ENCODE assay signal across 8 cellular contexts in genomic region chr18:44682181-44682870, GRCh38. TPM values are rescaled to one million over a fixed set of nuclear protein-coding genes. Genes with fewer than 3 reads are reported as not detected.
A peak's percentile ranks its signal among the peaks of the same experiment; 100 is the strongest.
DNase-seq lines count a peak whose midpoint lies in the region; ATAC-seq and TF ChIP-seq lines count a peak whose summit lies in the region.

No MANE protein-coding gene starts in this region.

- no peak overlapping the region for H3K4me3 Mint-ChIP-seq in activated T-helper 17 cell treated with anti-CD3 and anti-CD28 coated beads, Interleukin-2, amount 50 U/mL, for 72 hours
- H3K4me3 Mint-ChIP-seq in activated naive CD4-positive, alpha-beta T cell treated with anti-CD3 and anti-CD28 coated beads for 36 hours: no peak overlapping the region

- H3K36me3 ChIP-seq in gastroesophageal sphincter: no peaks in the 10 kb centered on the region

- intact Hi-C loops in activated naive CD4-positive, alpha-beta T cell treated with anti-CD3 and anti-CD28 coated beads for 36 hours (cut with micrococcal nuclease): loop anchor here (5.0 kb wide), 1 partner anchor 705 kb away; no protein-coding TSS in a partner anchor

- peak in 1 of 2 donors; percentile 22 for TF ChIP-seq POLR2A in gastroesophageal sphincter (IDR thresholded peaks at IDR 0.05)

- peaks cover 0 to 70% (median 16%) of the 10 kb centered on the region in 3 donors for H3K4me1 ChIP-seq in gastroesophageal sphincter

- no peak overlapping the region for H3K27ac Mint-ChIP-seq in activated T-helper 17 cell treated with anti-CD3 and anti-CD28 coated beads, Interleukin-2, amount 50 U/mL, for 72 hours
- H3K27ac Mint-ChIP-seq in activated naive CD4-positive, alpha-beta T cell treated with anti-CD3 and anti-CD28 coated beads for 36 hours: no peak overlapping the region

- no peaks in the 10 kb centered on the region for H3K27me3 ChIP-seq in gastroesophageal sphincter

- 15 to 21% methylated on average over 8 to 9 of the region's 12 CpGs for WGBS in gastroesophageal sphincter (ENCODE audit: low coverage in 1 of 2), 2 donors

- DNase-seq in NCI-H526 (lab: John Stamatoyannopoulos, UW): peak; percentile 7 to 25
- no peak for DNase-seq in skeletal muscle cell (ENCODE audit: low read depth)
- DNase-seq in AML-193 (lab: John Stamatoyannopoulos, UW): no peak
- no peak for DNase-seq in activated CD8-positive, alpha-beta memory T cell treated with anti-CD3 and anti-CD28 coated beads, Interleukin-2, amount 50 U/mL, for 4 hours
- no peak for DNase-seq in activated naive CD4-positive, alpha-beta T cell treated with anti-CD3 and anti-CD28 coated beads for 36 hours

- H3K4me1 Mint-ChIP-seq in activated T-helper 17 cell treated with anti-CD3 and anti-CD28 coated beads, Interleukin-2, amount 50 U/mL, for 72 hours: no peaks in the 10 kb centered on the region
- H3K4me1 Mint-ChIP-seq in activated naive CD4-positive, alpha-beta T cell treated with anti-CD3 and anti-CD28 coated beads for 36 hours (ENCODE audit: low read depth): peaks cover 7% of the 10 kb centered on the region

- no peaks in the 10 kb centered on the region for H3K9me3 Mint-ChIP-seq in activated T-helper 17 cell treated with anti-CD3 and anti-CD28 coated beads, Interleukin-2, amount 50 U/mL, for 72 hours
- no peaks in the 10 kb centered on the region for H3K9me3 Mint-ChIP-seq in activated naive CD4-positive, alpha-beta T cell treated with anti-CD3 and anti-CD28 coated beads for 36 hours

- ATAC-seq in gastroesophageal sphincter: peak; percentile 20
- ATAC-seq in activated T-helper 17 cell treated with anti-CD3 and anti-CD28 coated beads, Interleukin-2, amount 50 U/mL, for 72 hours (replicated peaks): no peak

- TF ChIP-seq EP300 in gastroesophageal sphincter (IDR thresholded peaks at IDR 0.05): no peak

- H3K27ac ChIP-seq in gastroesophageal sphincter: peak overlapping the region; percentile 98 to 99 (median 99)

- CTCF ChIA-PET in activated naive CD4-positive, alpha-beta T cell treated with anti-CD3 and anti-CD28 coated beads for 36 hours (lab: Charles Lee): no interaction called here

- peaks cover 9% of the 10 kb centered on the region for H3K36me3 Mint-ChIP-seq in activated T-helper 17 cell treated with anti-CD3 and anti-CD28 coated beads, Interleukin-2, amount 50 U/mL, for 72 hours (ENCODE audit: low read depth)
- H3K36me3 Mint-ChIP-seq in activated naive CD4-positive, alpha-beta T cell treated with anti-CD3 and anti-CD28 coated beads for 36 hours (ENCODE audit: low read depth): no peaks in the 10 kb centered on the region

- peaks cover 18% of the 10 kb centered on the region for H3K27me3 Mint-ChIP-seq in activated T-helper 17 cell treated with anti-CD3 and anti-CD28 coated beads, Interleukin-2, amount 50 U/mL, for 72 hours
- H3K27me3 Mint-ChIP-seq in activated naive CD4-positive, alpha-beta T cell treated with anti-CD3 and anti-CD28 coated beads for 36 hours (ENCODE audit: low read depth): peaks cover 30% of the 10 kb centered on the region

- no peak for TF ChIP-seq CTCF in GM12875 (IDR thresholded peaks at IDR 0.05; ENCODE audit: borderline replicate concordance, insufficient read depth, low read depth, low read length)
- TF ChIP-seq CTCF in gastroesophageal sphincter (IDR thresholded peaks at IDR 0.05): no peak

- no peaks in the 10 kb centered on the region for H3K9me3 ChIP-seq in gastroesophageal sphincter

- H3K4me3 ChIP-seq in GM12875 (ENCODE audit: low read depth, low read length): peak overlapping the region; percentile 83
- H3K4me3 ChIP-seq in gastroesophageal sphincter: peak overlapping the region; percentile 93 to 99
- peak overlapping the region; percentile 18 for H3K4me3 ChIP-seq in skeletal muscle cell (ENCODE audit: low read depth, low read length)

RNA-seq across cellular contexts. Expression of gene SETBP1, which starts 1.6 kb away (rescaled TPM):
- 10 to 100 TPM; 42.5 to 87.6 (median 67.8) TPM for total RNA-seq in gastroesophageal sphincter
- 1 to 10 TPM; 2.2 to 7.6 TPM for total RNA-seq in activated T-helper 17 cell treated with anti-CD3 and anti-CD28 coated beads, Interleukin-2, amount 50 U/mL, for 72 hours
- total RNA-seq in activated naive CD4-positive, alpha-beta T cell treated with anti-CD3 and anti-CD28 coated beads for 36 hours: 1 to 10 TPM in 1 of 2 experiments, under 1 TPM in 1; 0.74 to 1.4 TPM

Comparison
In these comparisons a context has a peak if more than half of its experiments do, and no peak if none do; other contexts are left out.
1. H3K4me3 ChIP-seq: peak in every context shown above with its lines; median percentile 96 in gastroesophageal sphincter; 83 in GM12875; 18 in skeletal muscle cell.
2. DNase-seq: peak in NCI-H526 (2 of 2); none in skeletal muscle cell (single experiment), AML-193 (0 of 2), activated CD8-positive, alpha-beta memory T cell treated with anti-CD3 and anti-CD28 coated beads, Interleukin-2, amount 50 U/mL, for 4 hours (single experiment) and activated naive CD4-positive, alpha-beta T cell treated with anti-CD3 and anti-CD28 coated beads for 36 hours (single experiment).
3. RNA of gene SETBP1, which starts 1.6 kb away (total RNA-seq): 42.5 to 87.6 TPM in gastroesophageal sphincter; 2.2 to 7.6 TPM in activated T-helper 17 cell treated with anti-CD3 and anti-CD28 coated beads, Interleukin-2, amount 50 U/mL, for 72 hours and 0.74 to 1.4 TPM in activated naive CD4-positive, alpha-beta T cell treated with anti-CD3 and anti-CD28 coated beads for 36 hours; every median in the first group is over 4 times any median in the second.